Comparison of ENCODE assay signal across 28 cellular contexts in the genomic region with DNA sequence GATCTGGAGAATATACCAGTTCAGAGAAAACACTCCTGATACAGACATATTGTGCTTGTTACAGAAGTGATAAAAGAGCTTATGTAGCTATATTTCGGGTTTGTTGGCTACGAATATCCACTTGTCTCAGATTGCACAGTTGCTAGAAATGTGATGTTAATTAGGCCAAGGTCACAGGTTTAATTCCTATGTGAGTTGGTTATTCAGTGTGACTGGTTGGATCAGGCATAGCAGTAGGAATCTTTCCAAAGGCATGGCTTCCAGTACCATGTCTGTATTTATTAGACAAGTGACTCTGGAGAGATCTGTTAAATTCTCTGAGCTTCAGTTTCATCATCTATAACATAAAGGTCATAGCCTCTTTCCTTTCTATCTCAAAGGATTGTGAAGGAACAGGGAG.
"Had no signal": no experiment of that assay in that cellular context is flagged by ENCODE, and none has a peak within 500 bp of the region (broad histone marks: within the 10 kb centered on the region; RNA-seq: fewer than 3 reads in every experiment).

No MANE protein-coding gene starts in this region.

- H3K9me3 Mint-ChIP-seq: activated naive CD4-positive, alpha-beta T cell treated with anti-CD3 and anti-CD28 coated beads, Interleukin-2, amount 50 U/mL, for 24 hours; activated T-helper 1 cell treated with anti-CD3 and anti-CD28 coated beads, Interleukin-12 subunit alpha, Interleukin-12 subunit beta, Interleukin-2, Interleukin-4 antibody, amounts not matched to agents 30 ng/mL and 10 ng/mL and 1 ng/mL, durations not matched to agents 14 hours and 24 hours and 36 hours; T-helper 1 cell treated with Interleukin-12 subunit alpha and Interleukin-12 subunit beta and Interleukin-4 antibody, amounts not matched to agents 30 μg/mL and 1 μg/mL, for 36 hours; WTC11 had no signal

- H3K27me3 ChIP-seq: breast epithelium, SJSA1 had no signal

- H3K4me3 Mint-ChIP-seq: activated CD8-positive, alpha-beta T cell treated with anti-CD3 and anti-CD28 coated beads, Interleukin-2, amount 10 ng/mL, durations not matched to agents 7 days and 5 days; activated naive CD4-positive, alpha-beta T cell treated with anti-CD3 and anti-CD28 coated beads, Interleukin-2, amount 50 U/mL, for 24 hours; activated T-helper 1 cell treated with anti-CD3 and anti-CD28 coated beads, Interleukin-12 subunit alpha, Interleukin-12 subunit beta, Interleukin-2, Interleukin-4 antibody, amounts not matched to agents 30 ng/mL and 10 ng/mL and 1 ng/mL, durations not matched to agents 14 hours and 24 hours and 36 hours; T-helper 1 cell treated with Interleukin-12 subunit alpha and Interleukin-12 subunit beta and Interleukin-4 antibody, amounts not matched to agents 30 μg/mL and 1 μg/mL, for 36 hours; WTC11 had no signal

- H3K27ac Mint-ChIP-seq: activated CD8-positive, alpha-beta T cell treated with anti-CD3 and anti-CD28 coated beads, Interleukin-2, amount 10 ng/mL, durations not matched to agents 7 days and 5 days; activated naive CD4-positive, alpha-beta T cell treated with anti-CD3 and anti-CD28 coated beads, Interleukin-2, amount 50 U/mL, for 24 hours; activated T-helper 1 cell treated with anti-CD3 and anti-CD28 coated beads, Interleukin-12 subunit alpha, Interleukin-12 subunit beta, Interleukin-2, Interleukin-4 antibody, amounts not matched to agents 30 ng/mL and 10 ng/mL and 1 ng/mL, durations not matched to agents 14 hours and 24 hours and 36 hours; T-helper 1 cell treated with Interleukin-12 subunit alpha and Interleukin-12 subunit beta and Interleukin-4 antibody, amounts not matched to agents 30 μg/mL and 1 μg/mL, for 36 hours; WTC11 had no signal

- H3K4me1 Mint-ChIP-seq: activated naive CD4-positive, alpha-beta T cell treated with anti-CD3 and anti-CD28 coated beads, Interleukin-2, amount 50 U/mL, for 24 hours had no signal

- H3K4me3 ChIP-seq: breast epithelium, SJSA1 had no signal

- FAIRE-seq: RCC 7860 had no signal

- H3K27ac ChIP-seq: breast epithelium, SJSA1 had no signal

- H3K36me3 Mint-ChIP-seq: activated naive CD4-positive, alpha-beta T cell treated with anti-CD3 and anti-CD28 coated beads, Interleukin-2, amount 50 U/mL, for 24 hours; WTC11 had no signal

- H3K36me3 ChIP-seq: breast epithelium, SJSA1 had no signal

- H3K4me1 ChIP-seq: breast epithelium, SJSA1 had no signal

- ATAC-seq: activated CD8-positive, alpha-beta T cell treated with anti-CD3 and anti-CD28 coated beads, Interleukin-2, amount 10 ng/mL, durations not matched to agents 7 days and 5 days; SK-N-SH treated with all-trans-retinoic acid at 6 μM for 48 hours had no signal

- DNase-seq: activated CD4-positive, alpha-beta T cell treated with anti-CD3 and anti-CD28 coated beads for 48 hours; activated CD4-positive, alpha-beta T cell treated with anti-CD3 and anti-CD28 coated beads, Interleukin-2, amount 50 U/mL, for 4 hours; activated CD4-positive, CD25-positive, alpha-beta regulatory T cell treated with anti-CD3 and anti-CD28 coated beads, Interleukin-2, amount 50 U/mL, for 72 hours; activated CD8-positive, alpha-beta memory T cell treated with anti-CD3 and anti-CD28 coated beads, Interleukin-2, amount 50 U/mL, for 48 hours; activated CD8-positive, alpha-beta T cell treated with anti-CD3 and anti-CD28 coated beads, Interleukin-2, amount 10 ng/mL, durations not matched to agents 7 days and 5 days; activated effector memory CD4-positive, alpha-beta T cell treated with Interleukin-2 at 50 U/mL for 16 hours; activated naive CD4-positive, alpha-beta T cell; activated T-cell treated with anti-CD3 and anti-CD28 coated beads, Interleukin-2, amount 50 U/mL, for 1 hour; aorta; central memory CD4-positive, alpha-beta T cell; Kasumi-1; KBM-7; NCI-H1694 treated with DMSO at 0.1 percent for 48 hours; NCI-H2029 treated with DMSO at 0.1 percent for 48 hours; NCI-H446; NCI-H524; NCI-H82; SHP77; SW 1271; T-helper 9 cell had no signal

- H3K9me3 ChIP-seq: breast epithelium, SJSA1 had no signal
